ENCODE assay signal across 16 cellular contexts in the genomic region with DNA sequence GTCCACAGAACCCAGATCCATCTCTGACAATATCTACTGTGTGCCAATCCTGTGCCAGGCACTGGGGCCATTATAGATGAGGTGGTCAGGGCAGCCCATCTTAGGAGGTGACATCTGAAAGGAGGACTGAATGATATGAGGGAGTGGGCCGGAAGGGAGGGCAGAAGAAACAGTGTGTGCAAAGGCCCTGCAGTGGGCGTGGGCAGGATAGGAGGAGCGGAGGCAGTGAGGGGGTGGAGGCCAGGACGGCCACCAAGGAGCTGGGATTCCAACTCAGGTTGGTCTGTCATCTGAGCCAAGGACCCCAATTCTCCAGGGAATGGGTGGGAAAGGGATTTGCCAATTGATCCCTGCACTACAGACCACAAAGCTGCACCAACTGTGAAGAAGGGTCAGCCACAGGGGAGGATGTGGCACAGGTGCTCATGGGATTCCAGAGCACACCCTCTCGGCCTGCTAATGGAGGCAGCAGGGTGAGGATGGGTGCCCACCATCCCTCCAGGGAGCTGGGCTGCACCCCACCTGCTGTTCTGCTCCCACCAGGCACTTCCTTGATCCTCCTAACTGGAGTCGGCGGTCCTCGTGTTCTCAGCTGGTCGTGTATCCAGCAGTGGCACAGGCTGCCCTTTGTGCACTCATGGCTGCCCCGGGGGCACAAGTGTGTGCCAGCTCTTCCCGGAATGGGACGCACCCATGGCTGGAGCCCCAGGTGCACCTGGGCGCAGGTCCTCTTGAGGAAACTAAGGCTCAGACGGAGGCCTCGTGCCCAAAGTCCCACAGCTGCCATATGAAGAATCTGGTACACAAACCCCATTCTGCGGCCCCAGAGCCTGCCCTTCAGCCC. TPM values are rescaled to one million over a fixed set of nuclear protein-coding genes. Genes with fewer than 3 reads are reported as not detected.
DNase-seq lines count a peak whose midpoint lies in the region; ATAC-seq and TF ChIP-seq lines count a peak whose summit lies in the region.
"Had no signal": no experiment of that assay in that cellular context is flagged by ENCODE, and none has a peak within 500 bp of the region (broad histone marks: within the 10 kb centered on the region; RNA-seq: fewer than 3 reads in every experiment).

No MANE protein-coding gene starts in this region.

- intact Hi-C loops in Calu3 (cut with micrococcal nuclease; ENCODE audit: unreplicated experiment) = no loop called here
- intact Hi-C loops in prostate gland (cut with DNase I) = no loop called here
- intact Hi-C loops in head of caudate nucleus (cut with DNase I) = no loop called here

- H3K4me3 Mint-ChIP-seq in Calu3 (ENCODE audit: low read depth, unreplicated experiment) = no peak overlapping the region
- peak overlapping the region; percentile 58 for H3K4me3 Mint-ChIP-seq in endothelial cell (ENCODE audit: unreplicated experiment)

- CTCF ChIA-PET in Calu3 (lab: Charles Lee) = no interaction called here
- CTCF ChIA-PET in RWPE1 (lab: Yijun Ruan, JAX) = interaction anchor here (0.6 kb wide), 2 partner anchors 206 to 326 kb away, joined by 3 to 4 read pairs; no protein-coding TSS in a partner anchor

- H3K4me1 ChIP-seq in prostate gland (replicated peaks) (peaks cover 31% of the 10 kb centered on the region), Peyer's patch (peaks cover 14 to 84% (median 20%) of the 10 kb centered on the region in 4 donors)

- H3K36me3 Mint-ChIP-seq in Calu3 (ENCODE audit: insufficient read depth, unreplicated experiment) (peaks cover 62% of the 10 kb centered on the region), endothelial cell (ENCODE audit: low read depth, unreplicated experiment) (peaks cover 12% of the 10 kb centered on the region)

- H3K27ac Mint-ChIP-seq in Calu3 (ENCODE audit: unreplicated experiment) (peak overlapping the region; percentile 84), endothelial cell (ENCODE audit: unreplicated experiment) (peak overlapping the region; percentile 61)

- H3K9me3 ChIP-seq in prostate gland = no peaks in the 10 kb centered on the region
- no peaks in the 10 kb centered on the region for H3K9me3 ChIP-seq in Peyer's patch
- H3K9me3 ChIP-seq: left ventricle myocardium inferior, SJCRH30 had no signal

- H3K4me1 Mint-ChIP-seq in Calu3 (ENCODE audit: low read depth, unreplicated experiment) = peaks cover 48% of the 10 kb centered on the region
- H3K4me1 Mint-ChIP-seq in endothelial cell (ENCODE audit: unreplicated experiment) = peaks cover 50% of the 10 kb centered on the region

- H3K4me3 ChIP-seq in prostate gland (no peak overlapping the region), Peyer's patch (no peak overlapping the region)
- H3K4me3 ChIP-seq: left ventricle myocardium inferior, SJCRH30 had no signal

- ATAC-seq in GM21526 (IDR thresholded peaks at IDR 0.05; ENCODE audit: low FRiP score, unreplicated experiment) (no peak), GM18502 (IDR thresholded peaks at IDR 0.05; ENCODE audit: poor library complexity, unreplicated experiment) (no peak)
- ATAC-seq: activated CD4-positive, CD25-positive, alpha-beta regulatory T cell treated with anti-CD3 and anti-CD28 coated beads, Interleukin-2, amount 50 U/mL, for 24 hours had no signal

- POLR2A ChIA-PET in RWPE1 (lab: Yijun Ruan, JAX; ENCODE audit: low non-redundant PET) = interaction anchor here (2.1 kb wide), 1 partner anchor 10 kb away, joined by 13 read pairs; a partner anchor contains a TSS

- TF ChIP-seq POLR2A in prostate gland (IDR thresholded peaks at IDR 0.05) = no peak
- TF ChIP-seq POLR2A in Peyer's patch (IDR thresholded peaks at IDR 0.05) = no peak

- no TSS peak for BruUV-seq in Calu3 (replicated peaks; lab: Mats Ljungman, UMichigan)

- peak overlapping the region; percentile 97 for H3K27ac ChIP-seq in RWPE1
- H3K27ac ChIP-seq in prostate gland = peak overlapping the region; percentile 94
- H3K27ac ChIP-seq in Peyer's patch = peak overlapping the region in 1 of 4 donors; percentile 59
- H3K27ac ChIP-seq: SJCRH30 had no signal

- 63% methylated on average over 16 of the region's 16 CpGs for WGBS in prostate gland

- TF ChIP-seq CTCF in Calu3 (IDR thresholded peaks at IDR 0.05; ENCODE audit: unreplicated experiment) = no peak
- no peak for TF ChIP-seq CTCF in RWPE1 (conservative IDR thresholded peaks at IDR 0.05; ENCODE audit: low read depth)
- TF ChIP-seq CTCF in endothelial cell (IDR thresholded peaks at IDR 0.05; ENCODE audit: unreplicated experiment) = no peak
- TF ChIP-seq CTCF in prostate gland (IDR thresholded peaks at IDR 0.05) = no peak
- TF ChIP-seq CTCF in Peyer's patch (IDR thresholded peaks at IDR 0.05) = no peak

- no peaks in the 10 kb centered on the region for H3K9me3 Mint-ChIP-seq in Calu3 (ENCODE audit: low read depth, unreplicated experiment)
- no peaks in the 10 kb centered on the region for H3K9me3 Mint-ChIP-seq in endothelial cell (ENCODE audit: unreplicated experiment)

- H3K27me3 ChIP-seq in prostate gland (replicated peaks; ENCODE audit: insufficient read depth) (no peaks in the 10 kb centered on the region), Peyer's patch (no peaks in the 10 kb centered on the region)
- H3K27me3 ChIP-seq: SJCRH30 had no signal

- H3K36me3 ChIP-seq in prostate gland = no peaks in the 10 kb centered on the region
- H3K36me3 ChIP-seq in Peyer's patch = peaks cover 0 to 10% (median 0%) of the 10 kb centered on the region in 3 donors
- H3K36me3 ChIP-seq: left ventricle myocardium inferior, SJCRH30 had no signal

- DNase-seq in Calu3 = no peak
- DNase-seq in RWPE1 (ENCODE audit: low spot score) = no peak
- DNase-seq in endothelial cell (ENCODE audit: low spot score) = no peak
- DNase-seq in prostate gland (ENCODE audit: low spot score) = no peak
- DNase-seq in head of caudate nucleus = no peak
- no peak for DNase-seq in Peyer's patch
- DNase-seq: foreskin fibroblast; H7; left ventricle myocardium inferior; NCI-H1105 treated with DMSO at 0.1 percent for 48 hours; NCI-H526; stimulated activated CD4-positive, alpha-beta T cell treated with anti-CD3 and anti-CD28 coated beads, Interleukin-4, amount 100 ng/mL, for 4 hours had no signal

- H3K27me3 Mint-ChIP-seq in Calu3 (ENCODE audit: unreplicated experiment) (no peaks in the 10 kb centered on the region), endothelial cell (ENCODE audit: unreplicated experiment) (peaks cover 9% of the 10 kb centered on the region)

RNA-seq across cellular contexts. Expression of a gene that starts 9.6 kb away (rescaled TPM):
- 104 and 110 TPM in 2 replicates for total RNA-seq in Calu3 (2022)
- total RNA-seq in endothelial cell (ENCODE audit: unreplicated experiment) = 146 TPM
- total RNA-seq in prostate gland = 100 to 1,000 TPM; 134 to 299 TPM
- 100 to 1,000 TPM; 118 to 226 (median 185) TPM for total RNA-seq in Peyer's patch
